In genomic region chr19:51467864-51468544, GRCh38 we compare ENCODE assay signal across 30 cellular contexts. TPM values are rescaled to one million over a fixed set of nuclear protein-coding genes. Genes with fewer than 3 reads are reported as not detected.
A peak's percentile ranks its signal among the peaks of the same experiment; 100 is the strongest.
DNase-seq lines count a peak whose midpoint lies in the region; ATAC-seq and TF ChIP-seq lines count a peak whose summit lies in the region.
"Had no signal": no experiment of that assay in that cellular context is flagged by ENCODE, and none has a peak within 500 bp of the region (broad histone marks: within the 10 kb centered on the region; RNA-seq: fewer than 3 reads in every experiment).

No MANE protein-coding gene starts in this region.

- H3K4me1 Mint-ChIP-seq in natural killer cell, result peaks cover 4 to 12% of the 10 kb centered on the region in 2 donors

- H3K4me3 ChIP-seq in DND-41 (ENCODE audit: low read depth in 1 of 2, low read length in 2 of 2), result no peak overlapping the region
- no peak overlapping the region for H3K4me3 ChIP-seq in sigmoid colon
- no peak overlapping the region for H3K4me3 ChIP-seq in WERI-Rb-1 (ENCODE audit: low read depth, low read length)
- H3K4me3 ChIP-seq: cardiac muscle cell, SJCRH30, smooth muscle cell, tibial nerve had no signal

- H3K36me3 Mint-ChIP-seq in natural killer cell, result no peaks in the 10 kb centered on the region
- H3K36me3 Mint-ChIP-seq: activated naive CD4-positive, alpha-beta T cell treated with anti-CD3 and anti-CD28 coated beads, Interleukin-2, amount 10 ng/mL, durations not matched to agents 7 days and 5 days; naive B cell had no signal

- no peak for TF ChIP-seq POLR2A in sigmoid colon (IDR thresholded peaks at IDR 0.05)

- H3K27me3 Mint-ChIP-seq in natural killer cell (ENCODE audit: low read depth in 2 of 2), result peaks cover 17 to 40% of the 10 kb centered on the region in 2 donors

- H3K27ac ChIP-seq in DND-41 (ENCODE audit: low read length) (no peak overlapping the region), KOPT-K1 (ENCODE audit: low read depth, low read length, poor library complexity, severe bottlenecking) (peak overlapping the region; percentile 76), sigmoid colon (no peak overlapping the region), WERI-Rb-1 (no peak overlapping the region)
- H3K27ac ChIP-seq: cardiac muscle cell, SJCRH30, tibial nerve had no signal

- no peak overlapping the region for H3K27ac Mint-ChIP-seq in natural killer cell
- H3K27ac Mint-ChIP-seq: activated naive CD4-positive, alpha-beta T cell treated with anti-CD3 and anti-CD28 coated beads, Interleukin-2, amount 10 ng/mL, durations not matched to agents 7 days and 5 days; dendritic cell treated with granulocyte-macrophage colony-stimulating factor and Interleukin-4, amounts not matched to agents 40 ng/mL and 50 ng/mL, for 4 days; stimulated activated naive CD8-positive, alpha-beta T cell treated with anti-CD3 and anti-CD28 coated beads, Interleukin-15, Interleukin-2, amounts not matched to agents 100 ng/mL and 50 ng/mL, for 24 hours had no signal

- 68 to 69% methylated on average over 4 of the region's 4 CpGs for WGBS in sigmoid colon, 2 donors

- ATAC-seq in DND-41 (ENCODE audit: insufficient read depth, low read depth), result peak; percentile 54
- ATAC-seq in esophagus mucosa, result no peak
- ATAC-seq in GM18498 (IDR thresholded peaks at IDR 0.05; ENCODE audit: unreplicated experiment), result no peak
- no peak for ATAC-seq in natural killer cell
- ATAC-seq: left cardiac atrium had no signal

- DNase-seq in DND-41 (peak; percentile 16), UCSD-AML1 (lab: John Stamatoyannopoulos, UW; ENCODE audit: unreplicated experiment) (peak; percentile 34), sigmoid colon (peak; percentile 27), natural killer cell (no peak), WERI-Rb-1 (no peak)
- DNase-seq: activated CD4-positive, CD25-positive, alpha-beta regulatory T cell treated with anti-CD3 and anti-CD28 coated beads, Interleukin-2, amount 50 U/mL, for 72 hours; activated naive CD4-positive, alpha-beta T cell treated with anti-CD3 and anti-CD28 coated beads, Interleukin-2, amount 10 ng/mL, durations not matched to agents 7 days and 5 days; activated T-cell treated with anti-CD3 and anti-CD28 coated beads, Interleukin-2, amount 50 U/mL, for 48 hours; anterior cingulate cortex; DMS79 treated with DMSO at 0.1 percent for 48 hours; glutamatergic neuron; left cardiac atrium; mesenchymal stem cell; naive B cell; NCI-H2081; NCI-H345; SJCRH30; stimulated activated CD4-positive, alpha-beta T cell treated with anti-CD3 and anti-CD28 coated beads, Interleukin-2, amount 100 ng/mL, for 48 hours had no signal

- no peaks in the 10 kb centered on the region for H3K36me3 ChIP-seq in DND-41 (ENCODE audit: insufficient read depth, low read length)
- H3K36me3 ChIP-seq in KOPT-K1 (ENCODE audit: insufficient read depth, low read length), result no peaks in the 10 kb centered on the region
- no peaks in the 10 kb centered on the region for H3K36me3 ChIP-seq in sigmoid colon
- no peaks in the 10 kb centered on the region for H3K36me3 ChIP-seq in WERI-Rb-1
- H3K36me3 ChIP-seq: cardiac muscle cell, SJCRH30, tibial nerve had no signal

- no peak overlapping the region for H3K4me2 ChIP-seq in DND-41 (ENCODE audit: insufficient read depth, low read length)
- H3K4me2 ChIP-seq: smooth muscle cell had no signal

- H3K4me1 ChIP-seq in DND-41 (ENCODE audit: insufficient read depth, low read length), result peaks cover 8% of the 10 kb centered on the region
- no peaks in the 10 kb centered on the region for H3K4me1 ChIP-seq in sigmoid colon
- H3K4me1 ChIP-seq: SJCRH30, tibial nerve had no signal

- no peak overlapping the region for H3K9ac ChIP-seq in DND-41 (ENCODE audit: low read depth, low read length)

- H3K79me2 ChIP-seq in DND-41 (ENCODE audit: insufficient read depth, low read length), result no peaks in the 10 kb centered on the region

- H2AFZ ChIP-seq in DND-41 (ENCODE audit: low read depth, low read length), result no peak overlapping the region

- TF ChIP-seq EP300 in sigmoid colon (IDR thresholded peaks at IDR 0.05), result no peak

- no peaks in the 10 kb centered on the region for H4K20me1 ChIP-seq in DND-41 (ENCODE audit: insufficient read depth, low read length)

- TF ChIP-seq CTCF in DND-41 (IDR thresholded peaks at IDR 0.05; ENCODE audit: borderline replicate concordance, extremely low read depth, low read length, poor library complexity, severe bottlenecking) (no peak), sigmoid colon (IDR thresholded peaks at IDR 0.05) (no peak), natural killer cell (IDR thresholded peaks at IDR 0.05) (no peak), WERI-Rb-1 (IDR thresholded peaks at IDR 0.05; ENCODE audit: low read depth, low read length) (no peak)

- H3K27me3 ChIP-seq in DND-41 (ENCODE audit: insufficient read depth, low read length, poor library complexity) (no peaks in the 10 kb centered on the region), sigmoid colon (peaks cover 0 to 28% (median 3%) of the 10 kb centered on the region in 3 donors), WERI-Rb-1 (ENCODE audit: insufficient read depth, low read depth, severe bottlenecking) (peaks cover 82% of the 10 kb centered on the region)
- H3K27me3 ChIP-seq: cardiac muscle cell, SJCRH30 had no signal

- intact Hi-C loops in sigmoid colon (cut with DNase I), result no loop called here
- intact Hi-C loops in natural killer cell (cut with micrococcal nuclease), result no loop called here

- no peaks in the 10 kb centered on the region for H3K9me3 Mint-ChIP-seq in natural killer cell
- H3K9me3 Mint-ChIP-seq: activated naive CD4-positive, alpha-beta T cell treated with anti-CD3 and anti-CD28 coated beads, Interleukin-2, amount 10 ng/mL, durations not matched to agents 7 days and 5 days; dendritic cell treated with granulocyte-macrophage colony-stimulating factor and Interleukin-4, amounts not matched to agents 40 ng/mL and 50 ng/mL, for 4 days; stimulated activated naive CD8-positive, alpha-beta T cell treated with anti-CD3 and anti-CD28 coated beads, Interleukin-15, Interleukin-2, amounts not matched to agents 100 ng/mL and 50 ng/mL, for 24 hours had no signal

- no peak overlapping the region for H3K4me3 Mint-ChIP-seq in natural killer cell
- H3K4me3 Mint-ChIP-seq: activated naive CD4-positive, alpha-beta T cell treated with anti-CD3 and anti-CD28 coated beads, Interleukin-2, amount 10 ng/mL, durations not matched to agents 7 days and 5 days; dendritic cell treated with granulocyte-macrophage colony-stimulating factor and Interleukin-4, amounts not matched to agents 40 ng/mL and 50 ng/mL, for 4 days; naive B cell; stimulated activated naive CD8-positive, alpha-beta T cell treated with anti-CD3 and anti-CD28 coated beads, Interleukin-15, Interleukin-2, amounts not matched to agents 100 ng/mL and 50 ng/mL, for 24 hours had no signal

- H3K9me3 ChIP-seq in DND-41 (ENCODE audit: insufficient read depth, low read length, severe bottlenecking), result no peaks in the 10 kb centered on the region
- no peaks in the 10 kb centered on the region for H3K9me3 ChIP-seq in KOPT-K1 (ENCODE audit: insufficient read depth, low read length, poor library complexity, severe bottlenecking)
- no peaks in the 10 kb centered on the region for H3K9me3 ChIP-seq in sigmoid colon
- H3K9me3 ChIP-seq in WERI-Rb-1 (ENCODE audit: severe bottlenecking), result no peaks in the 10 kb centered on the region
- H3K9me3 ChIP-seq: SJCRH30, tibial nerve had no signal

RNA-seq across cellular contexts. Expression of gene SIGLEC8, which starts 9.8 kb away (rescaled TPM):
- total RNA-seq in sigmoid colon (under 1 TPM in 1 of 4 donors, not detected in 3; 0.36 TPM), esophagus mucosa (not detected), natural killer cell (not detected)
- 1 to 10 TPM in 2 of 3 donors, under 1 TPM in 1; 0.60 to 4.9 (median 1.9) TPM for polyA plus RNA-seq in sigmoid colon
- total RNA-seq: cardiac muscle cell; H4; LHCN-M2; SJCRH30; smooth muscle cell; T-helper 2 cell treated with Interferon-gamma antibody and Interleukin-4, amounts not matched to agents 100 ng/mL and 5 ng/mL, for 36 hours had no signal
- polyA plus RNA-seq: cardiac muscle cell, smooth muscle cell had no signal

RNA-seq across cellular contexts. Expression of gene CEACAM18, which starts 10.3 kb away (rescaled TPM):
- total RNA-seq in sigmoid colon (not detected), esophagus mucosa (not detected), natural killer cell (not detected)
- polyA plus RNA-seq in sigmoid colon, result not detected
- total RNA-seq: cardiac muscle cell; H4; left cardiac atrium; LHCN-M2; omental fat pad; SJCRH30; smooth muscle cell; T-helper 2 cell treated with Interferon-gamma antibody and Interleukin-4, amounts not matched to agents 100 ng/mL and 5 ng/mL, for 36 hours; tibial nerve had no signal
- polyA plus RNA-seq: cardiac muscle cell, smooth muscle cell had no signal

RNA-seq across cellular contexts. Expression of gene SIGLEC12, which starts 33.6 kb away (rescaled TPM):
- total RNA-seq in sigmoid colon (under 1 TPM in 1 of 4 donors, not detected in 3; 0.16 TPM), esophagus mucosa (not detected), natural killer cell (under 1 TPM in 2 of 3 donors, not detected in 1; 0.50 to 0.57 TPM)
- 10 to 100 TPM in 1 of 3 donors, under 1 TPM in 1, not detected in 1; 0.86 to 11.6 TPM for polyA plus RNA-seq in sigmoid colon
- total RNA-seq: cardiac muscle cell, H4, LHCN-M2, SJCRH30, smooth muscle cell had no signal
- polyA plus RNA-seq: cardiac muscle cell, smooth muscle cell had no signal

RNA-seq across cellular contexts. Expression of gene SIGLEC10, which starts 50.6 kb away (rescaled TPM):
- total RNA-seq in sigmoid colon (10 to 100 TPM in 1 of 4 donors, 1 to 10 TPM in 2, under 1 TPM in 1; 0.83 to 13.8 (median 2.5) TPM), esophagus mucosa (2.0 TPM), natural killer cell (10 to 100 TPM in 1 of 3 donors, 1 to 10 TPM in 2; 1.7 to 28.9 (median 6.6) TPM)
- 10 to 100 TPM in 2 of 3 donors, 1 to 10 TPM in 1; 1.8 to 14.4 (median 11.8) TPM for polyA plus RNA-seq in sigmoid colon
- total RNA-seq: cardiac muscle cell, H4, LHCN-M2, SJCRH30, smooth muscle cell had no signal
- polyA plus RNA-seq: smooth muscle cell had no signal

Comparison
In these comparisons a context has a peak if more than half of its experiments do, and no peak if none do; other contexts are left out.
1. DNase-seq: peak in DND-41 (single experiment), UCSD-AML1 (single experiment) and sigmoid colon (single experiment); none in natural killer cell (single experiment) and WERI-Rb-1 (single experiment).